9 cellular contexts compared by ENCODE assay signal in the genomic region with DNA sequence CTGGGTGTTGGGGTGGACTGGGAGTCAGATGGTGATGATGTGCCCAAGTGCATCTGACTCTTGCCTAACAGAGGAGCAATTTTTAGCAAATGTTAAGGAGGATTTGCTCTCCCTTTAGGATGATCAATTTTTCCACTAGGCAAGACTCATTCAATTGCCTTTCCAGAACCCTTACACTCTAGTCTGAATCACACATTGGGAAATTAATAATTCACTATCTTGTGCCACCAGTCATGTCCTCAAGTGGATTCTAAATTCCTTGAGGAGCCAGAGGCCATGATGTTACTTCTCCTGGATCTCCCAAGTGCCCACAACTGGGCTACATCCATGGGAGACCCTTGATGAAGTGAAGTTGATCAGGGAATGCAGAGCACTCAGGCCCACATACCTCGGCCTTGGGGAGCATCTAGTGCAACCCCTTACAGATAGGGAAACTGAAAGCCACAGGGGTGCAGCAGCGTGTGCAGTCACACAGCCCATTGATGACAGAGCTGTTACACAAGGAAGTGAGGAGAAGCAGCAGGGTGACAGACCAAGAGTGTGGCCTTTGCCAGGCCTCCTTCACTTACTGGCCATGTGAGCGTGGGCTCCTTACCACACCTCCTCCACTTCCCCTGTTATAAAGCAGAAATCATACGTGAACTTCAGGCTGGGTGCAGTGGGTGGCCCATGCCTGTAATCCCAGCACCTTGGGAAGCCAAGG.
DNase-seq lines count a peak whose midpoint lies in the region; ATAC-seq and TF ChIP-seq lines count a peak whose summit lies in the region.
"Had no signal": no experiment of that assay in that cellular context is flagged by ENCODE, and none has a peak within 500 bp of the region (broad histone marks: within the 10 kb centered on the region; RNA-seq: fewer than 3 reads in every experiment).

No MANE protein-coding gene starts in this region.

- H3K27me3 Mint-ChIP-seq in CD4-positive, CD25-positive, alpha-beta regulatory T cell, result peaks cover 12% of the 10 kb centered on the region
- peaks cover 8% of the 10 kb centered on the region for H3K27me3 Mint-ChIP-seq in activated naive CD8-positive, alpha-beta T cell treated with anti-CD3 and anti-CD28 coated beads, Interleukin-2, amount 50 U/mL, for 24 hours
- no peaks in the 10 kb centered on the region for H3K27me3 Mint-ChIP-seq in glutamatergic neuron (ENCODE audit: unreplicated experiment)

- H3K27ac ChIP-seq in CD4-positive, CD25-positive, alpha-beta regulatory T cell (ENCODE audit: insufficient read depth, low read length, poor library complexity, severe bottlenecking), result no peak overlapping the region

- ATAC-seq in CD4-positive, CD25-positive, alpha-beta regulatory T cell (ENCODE audit: low read depth in 2 of 2), result peak; percentile 51 to 56
- peak; percentile 99 for ATAC-seq in GM19372 (IDR thresholded peaks at IDR 0.05; ENCODE audit: low read depth, unreplicated experiment)
- ATAC-seq in HG03139 (IDR thresholded peaks at IDR 0.05; ENCODE audit: unreplicated experiment), result peak; percentile 100
- peak; percentile 88 for ATAC-seq in activated naive CD8-positive, alpha-beta T cell treated with anti-CD3 and anti-CD28 coated beads, Interleukin-2, amount 50 U/mL, for 24 hours
- ATAC-seq: T-cell had no signal

- H3K27me3 ChIP-seq in CD4-positive, CD25-positive, alpha-beta regulatory T cell (ENCODE audit: control insufficient read depth, insufficient read depth, low read length), result no peaks in the 10 kb centered on the region

- H3K9me3 ChIP-seq in CD4-positive, CD25-positive, alpha-beta regulatory T cell (ENCODE audit: control insufficient read depth in 2 of 2, low read length in 2 of 2), result no peaks in the 10 kb centered on the region

- H3K27ac Mint-ChIP-seq in CD4-positive, CD25-positive, alpha-beta regulatory T cell, result no peak overlapping the region
- H3K27ac Mint-ChIP-seq in activated naive CD8-positive, alpha-beta T cell treated with anti-CD3 and anti-CD28 coated beads, Interleukin-2, amount 50 U/mL, for 24 hours, result no peak overlapping the region
- no peak overlapping the region for H3K27ac Mint-ChIP-seq in glutamatergic neuron (ENCODE audit: unreplicated experiment)
- H3K27ac Mint-ChIP-seq: T-cell had no signal

- peaks cover 0 to 4% (median 0%) of the 10 kb centered on the region in 7 donors for H3K9me3 Mint-ChIP-seq in CD4-positive, CD25-positive, alpha-beta regulatory T cell
- no peaks in the 10 kb centered on the region for H3K9me3 Mint-ChIP-seq in activated naive CD8-positive, alpha-beta T cell treated with anti-CD3 and anti-CD28 coated beads, Interleukin-2, amount 50 U/mL, for 24 hours
- peaks cover under 1% of the 10 kb centered on the region for H3K9me3 Mint-ChIP-seq in glutamatergic neuron (ENCODE audit: unreplicated experiment)
- H3K9me3 Mint-ChIP-seq: T-cell had no signal

- H3K4me3 ChIP-seq in CD4-positive, CD25-positive, alpha-beta regulatory T cell (ENCODE audit: low read depth, low read length), result no peak overlapping the region

- no peak overlapping the region for H3K4me3 Mint-ChIP-seq in CD4-positive, CD25-positive, alpha-beta regulatory T cell
- H3K4me3 Mint-ChIP-seq in activated naive CD8-positive, alpha-beta T cell treated with anti-CD3 and anti-CD28 coated beads, Interleukin-2, amount 50 U/mL, for 24 hours, result no peak overlapping the region
- H3K4me3 Mint-ChIP-seq in glutamatergic neuron (ENCODE audit: unreplicated experiment), result no peak overlapping the region
- H3K4me3 Mint-ChIP-seq: T-cell had no signal

- no peaks in the 10 kb centered on the region for H3K4me1 Mint-ChIP-seq in CD4-positive, CD25-positive, alpha-beta regulatory T cell
- H3K4me1 Mint-ChIP-seq in activated naive CD8-positive, alpha-beta T cell treated with anti-CD3 and anti-CD28 coated beads, Interleukin-2, amount 50 U/mL, for 24 hours, result peaks cover 11% of the 10 kb centered on the region
- H3K4me1 Mint-ChIP-seq in glutamatergic neuron (ENCODE audit: low read depth, unreplicated experiment), result no peaks in the 10 kb centered on the region
- H3K4me1 Mint-ChIP-seq: T-cell had no signal

- DNase-seq in CD4-positive, CD25-positive, alpha-beta regulatory T cell, result peak in 1 of 3 donors; percentile 17
- DNase-seq in activated naive CD8-positive, alpha-beta T cell treated with anti-CD3 and anti-CD28 coated beads, Interleukin-2, amount 50 U/mL, for 24 hours, result peak; percentile 12
- DNase-seq in NCI-H128 (lab: John Stamatoyannopoulos, UW; ENCODE audit: unreplicated experiment) (no peak), glutamatergic neuron (no peak), putamen (ENCODE audit: low spot score) (no peak), NCI-H2196 (lab: John Stamatoyannopoulos, UW; ENCODE audit: unreplicated experiment) (no peak)

- no peak for TF ChIP-seq CTCF in glutamatergic neuron (IDR thresholded peaks at IDR 0.05; ENCODE audit: partially characterized antibody, unreplicated experiment)

- no peaks in the 10 kb centered on the region for H3K36me3 ChIP-seq in CD4-positive, CD25-positive, alpha-beta regulatory T cell (ENCODE audit: control insufficient read depth, insufficient read depth, low read length)

- no peaks in the 10 kb centered on the region for H3K4me1 ChIP-seq in CD4-positive, CD25-positive, alpha-beta regulatory T cell (ENCODE audit: control insufficient read depth, insufficient read depth, low read length, poor library complexity, severe bottlenecking)

- no peaks in the 10 kb centered on the region for H3K36me3 Mint-ChIP-seq in CD4-positive, CD25-positive, alpha-beta regulatory T cell
- no peaks in the 10 kb centered on the region for H3K36me3 Mint-ChIP-seq in activated naive CD8-positive, alpha-beta T cell treated with anti-CD3 and anti-CD28 coated beads, Interleukin-2, amount 50 U/mL, for 24 hours (ENCODE audit: low read depth)
- H3K36me3 Mint-ChIP-seq in glutamatergic neuron (ENCODE audit: unreplicated experiment), result peaks cover 6% of the 10 kb centered on the region
- H3K36me3 Mint-ChIP-seq: T-cell had no signal
